9 cellular contexts compared by ENCODE assay signal in genomic region chr22:40182231-40182835, GRCh38. TPM values are rescaled to one million over a fixed set of nuclear protein-coding genes. Genes with fewer than 3 reads are reported as not detected.
DNase-seq lines count a peak whose midpoint lies in the region; ATAC-seq and TF ChIP-seq lines count a peak whose summit lies in the region.
"Had no signal": no experiment of that assay in that cellular context is flagged by ENCODE, and none has a peak within 500 bp of the region (broad histone marks: within the 10 kb centered on the region; RNA-seq: fewer than 3 reads in every experiment).

No MANE protein-coding gene starts in this region.

- intact Hi-C loops in activated CD8-positive, alpha-beta T cell treated with anti-CD3 and anti-CD28 coated beads for 36 hours (cut with micrococcal nuclease), result no loop called here

- peaks cover 33% of the 10 kb centered on the region for H3K4me1 ChIP-seq in foreskin keratinocyte

- no peaks in the 10 kb centered on the region for H3K27me3 Mint-ChIP-seq in activated CD4-positive, alpha-beta T cell treated with anti-CD3 and anti-CD28 coated beads, Interleukin-2, amount 10 ng/mL, durations not matched to agents 7 days and 5 days
- H3K27me3 Mint-ChIP-seq in activated CD8-positive, alpha-beta T cell treated with anti-CD3 and anti-CD28 coated beads for 36 hours, result no peaks in the 10 kb centered on the region
- no peaks in the 10 kb centered on the region for H3K27me3 Mint-ChIP-seq in stimulated activated naive B cell treated with anti-CD40 and anti-IgM and Interleukin-4, amounts not matched to agents 10 μg/mL and 1 μg/mL and 100 μg/mL, for 72 hours

- H3K27ac ChIP-seq in foreskin keratinocyte, result no peak overlapping the region

- no peaks in the 10 kb centered on the region for H3K9me3 Mint-ChIP-seq in activated CD4-positive, alpha-beta T cell treated with anti-CD3 and anti-CD28 coated beads, Interleukin-2, amount 10 ng/mL, durations not matched to agents 7 days and 5 days
- H3K9me3 Mint-ChIP-seq in activated CD8-positive, alpha-beta T cell treated with anti-CD3 and anti-CD28 coated beads for 36 hours, result no peaks in the 10 kb centered on the region
- H3K9me3 Mint-ChIP-seq in stimulated activated naive B cell treated with anti-CD40 and anti-IgM and Interleukin-4, amounts not matched to agents 10 μg/mL and 1 μg/mL and 100 μg/mL, for 72 hours, result peaks cover 2 to 5% of the 10 kb centered on the region in 2 donors

- no peak for DNase-seq in activated CD4-positive, alpha-beta T cell treated with anti-CD3 and anti-CD28 coated beads, Interleukin-2, amount 10 ng/mL, durations not matched to agents 7 days and 5 days
- DNase-seq in activated CD4-positive, alpha-beta T cell treated with anti-CD3 and anti-CD28 coated beads, Interleukin-2, amount 50 U/mL, for 4 hours, result no peak
- no peak for DNase-seq in activated CD8-positive, alpha-beta T cell treated with anti-CD3 and anti-CD28 coated beads for 36 hours
- DNase-seq in foreskin keratinocyte, result no peak
- no peak for DNase-seq in stimulated activated naive B cell treated with anti-CD40 and anti-IgM and Interleukin-4, amounts not matched to agents 10 μg/mL and 1 μg/mL and 100 μg/mL, for 72 hours
- DNase-seq in MV-4-11 (lab: John Stamatoyannopoulos, UW), result no peak
- DNase-seq in NCI-H2171 (lab: John Stamatoyannopoulos, UW), result no peak
- DNase-seq: nucleus accumbens had no signal

- peaks cover 29% of the 10 kb centered on the region for H3K36me3 Mint-ChIP-seq in activated CD4-positive, alpha-beta T cell treated with anti-CD3 and anti-CD28 coated beads, Interleukin-2, amount 10 ng/mL, durations not matched to agents 7 days and 5 days (ENCODE audit: low read depth)
- peaks cover 12% of the 10 kb centered on the region for H3K36me3 Mint-ChIP-seq in activated CD8-positive, alpha-beta T cell treated with anti-CD3 and anti-CD28 coated beads for 36 hours (ENCODE audit: low read depth)
- peaks cover 7 to 18% of the 10 kb centered on the region in 2 donors for H3K36me3 Mint-ChIP-seq in stimulated activated naive B cell treated with anti-CD40 and anti-IgM and Interleukin-4, amounts not matched to agents 10 μg/mL and 1 μg/mL and 100 μg/mL, for 72 hours

- no peak overlapping the region for H3K4me3 Mint-ChIP-seq in activated CD4-positive, alpha-beta T cell treated with anti-CD3 and anti-CD28 coated beads, Interleukin-2, amount 10 ng/mL, durations not matched to agents 7 days and 5 days
- H3K4me3 Mint-ChIP-seq in activated CD8-positive, alpha-beta T cell treated with anti-CD3 and anti-CD28 coated beads for 36 hours, result peak overlapping the region; percentile 55
- peak overlapping the region in 1 of 2 donors; percentile 44 for H3K4me3 Mint-ChIP-seq in stimulated activated naive B cell treated with anti-CD40 and anti-IgM and Interleukin-4, amounts not matched to agents 10 μg/mL and 1 μg/mL and 100 μg/mL, for 72 hours

- TF ChIP-seq CTCF in activated CD8-positive, alpha-beta T cell treated with anti-CD3 and anti-CD28 coated beads for 36 hours (IDR thresholded peaks at IDR 0.05), result no peak
- peak; percentile 20 for TF ChIP-seq CTCF in foreskin keratinocyte (conservative IDR thresholded peaks at IDR 0.05)

- peaks cover 53% of the 10 kb centered on the region for H3K4me1 Mint-ChIP-seq in activated CD4-positive, alpha-beta T cell treated with anti-CD3 and anti-CD28 coated beads, Interleukin-2, amount 10 ng/mL, durations not matched to agents 7 days and 5 days
- H3K4me1 Mint-ChIP-seq in activated CD8-positive, alpha-beta T cell treated with anti-CD3 and anti-CD28 coated beads for 36 hours (ENCODE audit: low read depth), result peaks cover 53% of the 10 kb centered on the region
- H3K4me1 Mint-ChIP-seq in stimulated activated naive B cell treated with anti-CD40 and anti-IgM and Interleukin-4, amounts not matched to agents 10 μg/mL and 1 μg/mL and 100 μg/mL, for 72 hours, result peaks cover 46 to 68% of the 10 kb centered on the region in 2 donors

- no peak for ATAC-seq in activated CD8-positive, alpha-beta T cell treated with anti-CD3 and anti-CD28 coated beads for 36 hours
- ATAC-seq in foreskin keratinocyte (no peak), HG03460 (IDR thresholded peaks at IDR 0.05; ENCODE audit: unreplicated experiment) (no peak)
- no peak for ATAC-seq in stimulated activated naive B cell treated with anti-CD40 and anti-IgM and Interleukin-4, amounts not matched to agents 10 μg/mL and 1 μg/mL and 100 μg/mL, for 72 hours (replicated peaks)

- H3K27ac Mint-ChIP-seq in activated CD4-positive, alpha-beta T cell treated with anti-CD3 and anti-CD28 coated beads, Interleukin-2, amount 10 ng/mL, durations not matched to agents 7 days and 5 days, result peak overlapping the region; percentile 78
- peak overlapping the region; percentile 82 for H3K27ac Mint-ChIP-seq in activated CD8-positive, alpha-beta T cell treated with anti-CD3 and anti-CD28 coated beads for 36 hours
- H3K27ac Mint-ChIP-seq in stimulated activated naive B cell treated with anti-CD40 and anti-IgM and Interleukin-4, amounts not matched to agents 10 μg/mL and 1 μg/mL and 100 μg/mL, for 72 hours, result peak overlapping the region; percentile 49

- POLR2A ChIA-PET in activated CD4-positive, alpha-beta T cell treated with anti-CD3 and anti-CD28 coated beads, Interleukin-2, amount 10 ng/mL, durations not matched to agents 7 days and 5 days (lab: Charles Lee), result no interaction called here
- POLR2A ChIA-PET in activated CD8-positive, alpha-beta T cell treated with anti-CD3 and anti-CD28 coated beads for 36 hours (lab: Charles Lee), result interaction anchor here (5.9 kb wide), 1 partner anchor 9 kb away, joined by 62 read pairs; no protein-coding TSS in a partner anchor

- no peaks in the 10 kb centered on the region for H3K27me3 ChIP-seq in foreskin keratinocyte

- CTCF ChIA-PET in activated CD4-positive, alpha-beta T cell treated with anti-CD3 and anti-CD28 coated beads, Interleukin-2, amount 10 ng/mL, durations not matched to agents 7 days and 5 days (lab: Charles Lee), result interaction anchor here (1.3 to 1.5 kb wide), 2 partner anchors 10 to 11 kb away, joined by 4 to 5 read pairs; no protein-coding TSS in a partner anchor
- CTCF ChIA-PET in activated CD8-positive, alpha-beta T cell treated with anti-CD3 and anti-CD28 coated beads for 36 hours (lab: Charles Lee), result interaction anchor here (0.9 to 5.0 kb wide), 2 partner anchors 11 to 165 kb away, joined by 3 to 44 read pairs; no protein-coding TSS in a partner anchor

RNA-seq across cellular contexts. Expression of gene TNRC6B, which starts 4.6 kb away (rescaled TPM):
- 10 to 100 TPM; 65.1 to 65.2 TPM for total RNA-seq in activated CD4-positive, alpha-beta T cell treated with anti-CD3 and anti-CD28 coated beads, Interleukin-2, amount 10 ng/mL, durations not matched to agents 7 days and 5 days
- 10 to 100 TPM; 42.6 to 45.2 TPM for total RNA-seq in activated CD8-positive, alpha-beta T cell treated with anti-CD3 and anti-CD28 coated beads for 36 hours
- 14.6 and 14.7 TPM in 2 replicates for total RNA-seq in foreskin keratinocyte
- polyA plus RNA-seq in foreskin keratinocyte, result 2.1 and 2.5 TPM in 2 replicates
